In genomic region chr5:74903165-74903787, GRCh38 we compare ENCODE assay signal across 1 cellular context.
A peak's percentile ranks its signal among the peaks of the same experiment; 100 is the strongest.
TF ChIP-seq lines count a peak whose summit lies in the region.

No MANE protein-coding gene starts in this region.

TF ChIP-seq in HepG2, 621 proteins besides CTCF, POLR2A, EP300 and RAD21 (continued from another document and continues in another):
- TF ChIP-seq ZNF513 (CRISPR knock-in tag; conservative IDR thresholded peaks at IDR 0.05) = no peak
- no peak for TF ChIP-seq FOSL1 (CRISPR knock-in tag; IDR thresholded peaks at IDR 0.05; ENCODE audit: borderline replicate concordance)
- no peak for TF ChIP-seq POLR2AphosphoS2 (IDR thresholded peaks at IDR 0.05; ENCODE audit: low read depth, low read length)
- no peak for TF ChIP-seq ZNF234 (CRISPR knock-in tag; conservative IDR thresholded peaks at IDR 0.05)
- no peak for TF ChIP-seq FLYWCH1 (CRISPR knock-in tag; IDR thresholded peaks at IDR 0.05)
- no peak for TF ChIP-seq ZC3H4 (CRISPR knock-in tag; IDR thresholded peaks at IDR 0.05; ENCODE audit: borderline replicate concordance)
- no peak for TF ChIP-seq ZNF337 (CRISPR knock-in tag; IDR thresholded peaks at IDR 0.05; ENCODE audit: borderline replicate concordance, low read depth)
- TF ChIP-seq ZZZ3 (CRISPR knock-in tag; IDR thresholded peaks at IDR 0.05; ENCODE audit: borderline replicate concordance) = no peak
- no peak for TF ChIP-seq RFX1 (IDR thresholded peaks at IDR 0.05)
- no peak for TF ChIP-seq NFATC3 (CRISPR knock-in tag; IDR thresholded peaks at IDR 0.05)
- peak; percentile 4; the same call in 1 of the 2 replicates for TF ChIP-seq HNF4A (CRISPR knock-in tag; IDR thresholded peaks at IDR 0.05)
- no peak for TF ChIP-seq CSRNP1 (CRISPR knock-in tag; IDR thresholded peaks at IDR 0.05)
- no peak for TF ChIP-seq CAMTA2 (CRISPR knock-in tag; IDR thresholded peaks at IDR 0.05; ENCODE audit: borderline replicate concordance)
- peak; percentile 47; the same call in 1 of the 2 replicates for TF ChIP-seq MIER3 (CRISPR knock-in tag; IDR thresholded peaks at IDR 0.05; ENCODE audit: borderline replicate concordance)
- no peak for TF ChIP-seq ZNF737 (CRISPR knock-in tag; IDR thresholded peaks at IDR 0.05; ENCODE audit: borderline replicate concordance)
- TF ChIP-seq ZNF615 (CRISPR knock-in tag; IDR thresholded peaks at IDR 0.05; ENCODE audit: borderline replicate concordance) = no peak
- no peak for TF ChIP-seq NONO (IDR thresholded peaks at IDR 0.05)
- no peak for TF ChIP-seq NONO (CRISPR knock-in tag; conservative IDR thresholded peaks at IDR 0.05)
- no peak for TF ChIP-seq ZNF670 (CRISPR knock-in tag; IDR thresholded peaks at IDR 0.05; ENCODE audit: borderline replicate concordance)
- TF ChIP-seq ZNF407 (CRISPR knock-in tag; IDR thresholded peaks at IDR 0.05; ENCODE audit: not compliant biosample characterization) = no peak
- TF ChIP-seq GMEB2 (CRISPR knock-in tag; IDR thresholded peaks at IDR 0.05; ENCODE audit: low read depth) = no peak
- TF ChIP-seq ZNF124 (CRISPR knock-in tag; IDR thresholded peaks at IDR 0.05) = no peak
- no peak for TF ChIP-seq ZNF558 (CRISPR knock-in tag; IDR thresholded peaks at IDR 0.05; ENCODE audit: borderline replicate concordance)
- TF ChIP-seq NKX3-1 (CRISPR knock-in tag; IDR thresholded peaks at IDR 0.05) = no peak
- no peak for TF ChIP-seq DRAP1 (CRISPR knock-in tag; IDR thresholded peaks at IDR 0.05)
- TF ChIP-seq NCOR1 (IDR thresholded peaks at IDR 0.05; ENCODE audit: borderline replicate concordance, low read length) = no peak
- no peak for TF ChIP-seq ELF1 (CRISPR knock-in tag; IDR thresholded peaks at IDR 0.05)
- TF ChIP-seq ELF3 (CRISPR knock-in tag; IDR thresholded peaks at IDR 0.05) = no peak
- TF ChIP-seq ZSCAN9 (CRISPR knock-in tag; IDR thresholded peaks at IDR 0.05; ENCODE audit: borderline replicate concordance) = no peak
- TF ChIP-seq KLF6 (CRISPR knock-in tag; IDR thresholded peaks at IDR 0.05) = no peak
- no peak for TF ChIP-seq TMF1 (CRISPR knock-in tag; IDR thresholded peaks at IDR 0.05; ENCODE audit: low read depth)
- no peak for TF ChIP-seq KLF15 (CRISPR knock-in tag; IDR thresholded peaks at IDR 0.05; ENCODE audit: borderline replicate concordance)
- 0 out of 2 replicates have a peak, but pooled peaks have one; percentile 19 for TF ChIP-seq ZNF503 (CRISPR knock-in tag; IDR thresholded peaks at IDR 0.05)
- TF ChIP-seq NBN (conservative IDR thresholded peaks at IDR 0.05) = no peak
- peak; percentile 51; the same call in 1 of the 2 replicates for TF ChIP-seq IRF2 (CRISPR knock-in tag; IDR thresholded peaks at IDR 0.05)
- no peak for TF ChIP-seq NCOA5 (CRISPR knock-in tag; IDR thresholded peaks at IDR 0.05)
- no peak for TF ChIP-seq SMYD3 (CRISPR knock-in tag; IDR thresholded peaks at IDR 0.05)
- TF ChIP-seq KMT2A (CRISPR knock-in tag; IDR thresholded peaks at IDR 0.05) = no peak
- TF ChIP-seq ZSCAN29 (CRISPR knock-in tag; conservative IDR thresholded peaks at IDR 0.05) = no peak
- TF ChIP-seq ZNF598 (CRISPR knock-in tag; IDR thresholded peaks at IDR 0.05; ENCODE audit: borderline replicate concordance) = no peak
- 0 out of 2 replicates have a peak, but pooled peaks have one; percentile 55 for TF ChIP-seq HINFP (CRISPR knock-in tag; IDR thresholded peaks at IDR 0.05; ENCODE audit: low read depth)
- TF ChIP-seq ZNF710 (CRISPR knock-in tag; IDR thresholded peaks at IDR 0.05; ENCODE audit: borderline replicate concordance) = 0 out of 2 replicates have a peak, but pooled peaks have one; percentile 24
- no peak for TF ChIP-seq SIN3B (IDR thresholded peaks at IDR 0.05; ENCODE audit: low read length)
- TF ChIP-seq BRD4 (CRISPR knock-in tag; IDR thresholded peaks at IDR 0.05) = no peak
- no peak for TF ChIP-seq TSC22D2 (CRISPR knock-in tag; IDR thresholded peaks at IDR 0.05; ENCODE audit: borderline replicate concordance)
- TF ChIP-seq BRCA1 (CRISPR knock-in tag; IDR thresholded peaks at IDR 0.05) = no peak
- TF ChIP-seq CBX1 (IDR thresholded peaks at IDR 0.05; ENCODE audit: low read depth) = no peak
- no peak for TF ChIP-seq XBP1 (CRISPR knock-in tag; IDR thresholded peaks at IDR 0.05)
- TF ChIP-seq KLF13 (CRISPR knock-in tag; IDR thresholded peaks at IDR 0.05) = no peak
- TF ChIP-seq RBAK (CRISPR knock-in tag; IDR thresholded peaks at IDR 0.05) = no peak
- TF ChIP-seq DNMT3B (CRISPR knock-in tag; conservative IDR thresholded peaks at IDR 0.05) = no peak
- no peak for TF ChIP-seq ZNF317 (CRISPR knock-in tag; IDR thresholded peaks at IDR 0.05)
- TF ChIP-seq ZNF766 (CRISPR knock-in tag; IDR thresholded peaks at IDR 0.05; ENCODE audit: borderline replicate concordance) = no peak
